7 cellular contexts compared by ENCODE assay signal in genomic region chr10:50697819-50698218, GRCh38. TPM values are rescaled to one million over a fixed set of nuclear protein-coding genes. Genes with fewer than 3 reads are reported as not detected.
DNase-seq lines count a peak whose midpoint lies in the region; ATAC-seq and TF ChIP-seq lines count a peak whose summit lies in the region.
"Not testable (repeated sequence)": the region's sequence is repeated elsewhere in the genome, so short reads cannot be mapped to it uniquely, and the experiment has no call there.

No MANE protein-coding gene starts in this region.

- H2BK20ac ChIP-seq in H9 (ENCODE audit: low read depth, low read length, poor library complexity, severe bottlenecking), result not testable (repeated sequence)

- intact Hi-C loops in OCI-LY7 (cut with micrococcal nuclease; ENCODE audit: unreplicated experiment); activated CD4-positive, alpha-beta T cell treated with anti-CD3 and anti-CD28 coated beads for 36 hours (cut with DNase I, micrococcal nuclease): not testable (repeated sequence)

- not testable (repeated sequence) for H2BK15ac ChIP-seq in H9 (ENCODE audit: low read depth, low read length)

- not testable (repeated sequence) for H3K9me2 ChIP-seq in OCI-LY7 (ENCODE audit: insufficient read depth, low read length)

- not testable (repeated sequence) for H2BK120ac ChIP-seq in H9 (ENCODE audit: low read depth, low read length, poor library complexity, severe bottlenecking)

- not testable (repeated sequence) for H3K9me3 ChIP-seq in H9 (ENCODE audit: control insufficient read depth, low read depth, low read length); OCI-LY7 (ENCODE audit: low read length); endodermal cell (ENCODE audit: control insufficient read depth, low read length); neural progenitor cell (ENCODE audit: low read depth)

- H3K9me3 Mint-ChIP-seq in H9; activated CD4-positive, alpha-beta T cell treated with anti-CD3 and anti-CD28 coated beads for 36 hours (ENCODE audit: low read depth); activated naive CD8-positive, alpha-beta T cell treated with anti-CD3 and anti-CD28 coated beads, Interleukin-2, amount 50 U/mL, for 24 hours; endodermal cell; neural progenitor cell: not testable (repeated sequence)

- H3K79me1 ChIP-seq in H9 (ENCODE audit: insufficient read depth, low read depth, low read length, poor library complexity, severe bottlenecking), result not testable (repeated sequence)

- POLR2A ChIA-PET in OCI-LY7 (lab: Charles Lee); activated CD4-positive, alpha-beta T cell treated with anti-CD3 and anti-CD28 coated beads for 36 hours (lab: Charles Lee): not testable (repeated sequence)

- CTCF ChIA-PET in OCI-LY7 (lab: Charles Lee; ENCODE audit: unreplicated experiment); activated CD4-positive, alpha-beta T cell treated with anti-CD3 and anti-CD28 coated beads for 36 hours (lab: Charles Lee): not testable (repeated sequence)

- H3K27ac Mint-ChIP-seq in H9; activated CD4-positive, alpha-beta T cell treated with anti-CD3 and anti-CD28 coated beads for 36 hours; activated naive CD8-positive, alpha-beta T cell treated with anti-CD3 and anti-CD28 coated beads, Interleukin-2, amount 50 U/mL, for 24 hours; endodermal cell; neural progenitor cell: not testable (repeated sequence)

- not testable (repeated sequence) for H3K4me2 ChIP-seq in H9 (ENCODE audit: insufficient read depth, insufficient read length, low read length); OCI-LY7 (ENCODE audit: low read length); neural progenitor cell

- not testable (repeated sequence) for H3K79me2 ChIP-seq in H9 (ENCODE audit: insufficient read depth, low read length); OCI-LY7 (ENCODE audit: insufficient read depth, low read depth, low read length); neural progenitor cell (ENCODE audit: low read depth)

- not testable (repeated sequence) for H4K8ac ChIP-seq in H9 (replicated peaks; ENCODE audit: insufficient read length, low read depth, low read length)

- H3K4me3 ChIP-seq in OCI-LY7 (ENCODE audit: low read depth, low read length, poor library complexity, severe bottlenecking); endodermal cell (ENCODE audit: low read length); neural progenitor cell: not testable (repeated sequence)

- not testable (repeated sequence) for H2AFZ ChIP-seq in H9 (ENCODE audit: low read length); OCI-LY7 (ENCODE audit: low read length); neural progenitor cell (replicated peaks)

- H3K27me3 ChIP-seq in H9 (ENCODE audit: insufficient read depth, low read length); endodermal cell (ENCODE audit: control insufficient read depth, insufficient read depth, low read length, poor library complexity, severe bottlenecking); neural progenitor cell: not testable (repeated sequence)

- not testable (repeated sequence) for H2AK5ac ChIP-seq in H9 (ENCODE audit: insufficient read length, low read length)

- H4K91ac ChIP-seq in H9 (ENCODE audit: insufficient read length, low read depth, low read length), result not testable (repeated sequence)

- peaks cover 0 to 12% of the 10 kb centered on the region in 2 experiments; a peak in 3 of 4 replicates for H3K4me1 Mint-ChIP-seq in H9
- H3K4me1 Mint-ChIP-seq in activated CD4-positive, alpha-beta T cell treated with anti-CD3 and anti-CD28 coated beads for 36 hours; activated naive CD8-positive, alpha-beta T cell treated with anti-CD3 and anti-CD28 coated beads, Interleukin-2, amount 50 U/mL, for 24 hours; endodermal cell; neural progenitor cell: not testable (repeated sequence)

- H3K4me3 Mint-ChIP-seq in H9; activated CD4-positive, alpha-beta T cell treated with anti-CD3 and anti-CD28 coated beads for 36 hours; activated naive CD8-positive, alpha-beta T cell treated with anti-CD3 and anti-CD28 coated beads, Interleukin-2, amount 50 U/mL, for 24 hours; endodermal cell; neural progenitor cell: not testable (repeated sequence)

- TF ChIP-seq CTCF in H9 (conservative IDR thresholded peaks at IDR 0.05) (peak; percentile 55), OCI-LY7 (conservative IDR thresholded peaks at IDR 0.05; ENCODE audit: low read length) (peak; percentile 51), endodermal cell (conservative IDR thresholded peaks at IDR 0.05) (peak; percentile 56), neural progenitor cell (IDR thresholded peaks at IDR 0.05) (peak; percentile 9)

- not testable (repeated sequence) for H3K4ac ChIP-seq in H9 (ENCODE audit: low read depth, low read length)

- not testable (repeated sequence) for H3K18ac ChIP-seq in H9 (ENCODE audit: insufficient read length, low read depth, low read length)

- not testable (repeated sequence) for H2BK12ac ChIP-seq in H9 (ENCODE audit: insufficient read length, low read depth, low read length)

- not testable (repeated sequence) for H3K36me3 Mint-ChIP-seq in H9 (ENCODE audit: insufficient read depth in 1 of 3, low read depth in 3 of 3); activated CD4-positive, alpha-beta T cell treated with anti-CD3 and anti-CD28 coated beads for 36 hours (ENCODE audit: low read depth); activated naive CD8-positive, alpha-beta T cell treated with anti-CD3 and anti-CD28 coated beads, Interleukin-2, amount 50 U/mL, for 24 hours (ENCODE audit: low read depth); endodermal cell (ENCODE audit: low read depth); neural progenitor cell

- H3K4me1 ChIP-seq in H9 (ENCODE audit: insufficient read depth, low read length); OCI-LY7 (ENCODE audit: insufficient read depth, low read length, poor library complexity, severe bottlenecking); endodermal cell (ENCODE audit: control insufficient read depth, insufficient read depth, low read length); neural progenitor cell: not testable (repeated sequence)

- not testable (repeated sequence) for H3K36me3 ChIP-seq in OCI-LY7 (ENCODE audit: insufficient read depth, low read length); endodermal cell (ENCODE audit: control insufficient read depth, insufficient read depth, low read length); neural progenitor cell

- H3K56ac ChIP-seq in H9 (ENCODE audit: insufficient read length, low read depth, low read length), result not testable (repeated sequence)

- not testable (repeated sequence) for H3T11ph ChIP-seq in H9 (ENCODE audit: low read length)

- H3K14ac ChIP-seq in H9 (ENCODE audit: insufficient read depth, low read length), result not testable (repeated sequence)

- H3K23ac ChIP-seq in H9 (ENCODE audit: insufficient read length, low read depth, low read length), result not testable (repeated sequence)

- not testable (repeated sequence) for H3K27ac ChIP-seq in H9 (ENCODE audit: insufficient read length, low read depth, low read length); OCI-LY7 (ENCODE audit: low read depth, low read length, poor library complexity, severe bottlenecking); endodermal cell (ENCODE audit: low read depth, low read length); neural progenitor cell

- peak; percentile 59 for ATAC-seq in GM18868 (IDR thresholded peaks at IDR 0.05; ENCODE audit: unreplicated experiment)
- ATAC-seq in activated CD4-positive, alpha-beta T cell treated with anti-CD3 and anti-CD28 coated beads for 36 hours, result peak; percentile 73
- ATAC-seq in activated naive CD8-positive, alpha-beta T cell treated with anti-CD3 and anti-CD28 coated beads, Interleukin-2, amount 50 U/mL, for 24 hours, result peak; percentile 63

- H4K5ac ChIP-seq in H9 (ENCODE audit: insufficient read length, low read depth, low read length), result not testable (repeated sequence)

- not testable (repeated sequence) for H3K9ac ChIP-seq in H9 (ENCODE audit: extremely low read depth, insufficient read length, low read length); endodermal cell (ENCODE audit: extremely low read depth, low read length, poor library complexity, severe bottlenecking); neural progenitor cell

- not testable (repeated sequence) for H3K27me3 Mint-ChIP-seq in H9 (ENCODE audit: low read depth); activated CD4-positive, alpha-beta T cell treated with anti-CD3 and anti-CD28 coated beads for 36 hours; activated naive CD8-positive, alpha-beta T cell treated with anti-CD3 and anti-CD28 coated beads, Interleukin-2, amount 50 U/mL, for 24 hours; endodermal cell (ENCODE audit: insufficient read depth); neural progenitor cell (ENCODE audit: insufficient read depth, low read depth)

- H2BK5ac ChIP-seq in H9 (ENCODE audit: insufficient read length, low read length), result not testable (repeated sequence)

- not testable (repeated sequence) for H3K23me2 ChIP-seq in H9 (ENCODE audit: insufficient read length, low read depth, low read length, poor library complexity, severe bottlenecking)

- DNase-seq in H9; OCI-LY7 (ENCODE audit: low spot score); activated naive CD8-positive, alpha-beta T cell treated with anti-CD3 and anti-CD28 coated beads, Interleukin-2, amount 50 U/mL, for 24 hours; endodermal cell; neural progenitor cell (ENCODE audit: low spot score): not testable (repeated sequence)
- DNase-seq in activated CD4-positive, alpha-beta T cell treated with anti-CD3 and anti-CD28 coated beads for 36 hours, result peak; percentile 13

- no CpG with 5 or more reads among the region's 4 CpGs for WGBS in H9 (ENCODE audit: extremely low coverage, insufficient read length, low lambda C conversion rate)
- no CpG with 5 or more reads among the region's 4 CpGs for WGBS in endodermal cell (ENCODE audit: insufficient coverage in 1 of 2, insufficient read length in 1 of 2), 2 experiments

- H3F3A ChIP-seq in neural progenitor cell (ENCODE audit: low read depth), result not testable (repeated sequence)

- not testable (repeated sequence) for BruUV-seq in OCI-LY7 (replicated peaks; lab: Mats Ljungman, UMichigan)

- H4K20me1 ChIP-seq in H9 (ENCODE audit: control insufficient read depth, insufficient read depth, insufficient read length); OCI-LY7 (ENCODE audit: insufficient read depth, low read length); neural progenitor cell (ENCODE audit: low read depth): not testable (repeated sequence)

RNA-seq across cellular contexts. Expression of gene ASAH2B, which starts 41.9 kb away (rescaled TPM):
- total RNA-seq in H9 (2021), result 8.6 and 10.6 TPM in 2 replicates
- total RNA-seq in OCI-LY7 (2014; rRNA removed; shearing (Covaris generic)), result 0.13 TPM in 1 of 2 replicates, not detected in the other
- 0.34 and 0.35 TPM in 2 replicates for total RNA-seq in OCI-LY7 (2022)
- 10 to 100 TPM in 1 of 2 experiments, 1 to 10 TPM in 1; 5.9 to 10.3 TPM for total RNA-seq in activated CD4-positive, alpha-beta T cell treated with anti-CD3 and anti-CD28 coated beads for 36 hours
- total RNA-seq in endodermal cell, result 1 to 10 TPM; 6.4 to 7.4 TPM
- 10.2 TPM for polyA plus RNA-seq in endodermal cell (2013, experiment 1 of 2)
- 7.1 TPM for polyA plus RNA-seq in endodermal cell (2013, experiment 2 of 2)
- 12.2 and 18.8 TPM in 2 replicates for total RNA-seq in neural progenitor cell (ENCODE audit: low replicate concordance)
